ENCODE assay signal across 11 cellular contexts in genomic region chr1:17406760-17407475, GRCh38. TPM values are rescaled to one million over a fixed set of nuclear protein-coding genes. Genes with fewer than 3 reads are reported as not detected.
DNase-seq lines count a peak whose midpoint lies in the region; TF ChIP-seq lines count a peak whose summit lies in the region.
"Not testable (repeated sequence)": the region's sequence is repeated elsewhere in the genome, so short reads cannot be mapped to it uniquely, and the experiment has no call there.
"Had no signal": no experiment of that assay in that cellular context is flagged by ENCODE, and none has a peak within 500 bp of the region (broad histone marks: within the 10 kb centered on the region; RNA-seq: fewer than 3 reads in every experiment).

No MANE protein-coding gene starts in this region.

- not testable (repeated sequence) for H3K23me2 ChIP-seq in H9 (ENCODE audit: insufficient read length, low read depth, low read length, poor library complexity, severe bottlenecking)

- not testable (repeated sequence) for H4K8ac ChIP-seq in H9 (replicated peaks; ENCODE audit: insufficient read length, low read depth, low read length); neuronal stem cell (ENCODE audit: low read depth, low read length)

- not testable (repeated sequence) for H2BK120ac ChIP-seq in H9 (ENCODE audit: low read depth, low read length, poor library complexity, severe bottlenecking); neuronal stem cell (ENCODE audit: low read depth, low read length)

- H3K4me1 Mint-ChIP-seq in H9: peaks cover 36 to 45% of the 10 kb centered on the region in 2 experiments
- not testable (repeated sequence) for H3K4me1 Mint-ChIP-seq in activated naive CD4-positive, alpha-beta T cell treated with anti-CD3 and anti-CD28 coated beads for 36 hours (ENCODE audit: low read depth); brain; mesothelial cell of epicardium

- not testable (repeated sequence) for TF ChIP-seq POLR2A in stomach (IDR thresholded peaks at IDR 0.05)

- not testable (repeated sequence) for H3K79me2 ChIP-seq in H9 (ENCODE audit: insufficient read depth, low read length)

- not testable (repeated sequence) for H3K18ac ChIP-seq in H9 (ENCODE audit: insufficient read length, low read depth, low read length); neuronal stem cell (ENCODE audit: low read length)

- H3K27ac Mint-ChIP-seq in H9 (peak overlapping the region; percentile 25 to 96 (median 85); a peak in 5 of 7 replicates), brain (peak overlapping the region in 3 of 5 experiments; percentile 0 to 77 (median 63)), mesothelial cell of epicardium (peak overlapping the region; percentile 73)
- H3K27ac Mint-ChIP-seq in activated naive CD4-positive, alpha-beta T cell treated with anti-CD3 and anti-CD28 coated beads for 36 hours: peak overlapping the region; percentile 50

- not testable (repeated sequence) for H2BK5ac ChIP-seq in H9 (ENCODE audit: insufficient read length, low read length); neuronal stem cell (ENCODE audit: low read length)

- H2BK20ac ChIP-seq in H9 (ENCODE audit: low read depth, low read length, poor library complexity, severe bottlenecking): not testable (repeated sequence)

- not testable (repeated sequence) for H3K27ac ChIP-seq in H9 (ENCODE audit: insufficient read length, low read depth, low read length); neuronal stem cell (replicated peaks; ENCODE audit: low read length); stomach

- not testable (repeated sequence) for H2BK12ac ChIP-seq in H9 (ENCODE audit: insufficient read length, low read depth, low read length); neuronal stem cell (ENCODE audit: low read length)

- H3K27me3 Mint-ChIP-seq in H9 (ENCODE audit: low read depth); activated naive CD4-positive, alpha-beta T cell treated with anti-CD3 and anti-CD28 coated beads for 36 hours (ENCODE audit: low read depth); brain; mesothelial cell of epicardium (ENCODE audit: low read depth): not testable (repeated sequence)

- CTCF ChIA-PET in activated naive CD4-positive, alpha-beta T cell treated with anti-CD3 and anti-CD28 coated beads for 36 hours (lab: Charles Lee): interaction anchor here (0.6 kb wide), 1 partner anchor 96 kb away, joined by 3 read pairs; no protein-coding TSS in a partner anchor

- H3K9ac ChIP-seq in H9 (ENCODE audit: extremely low read depth, insufficient read length, low read length); neuronal stem cell (ENCODE audit: low read depth, low read length, poor library complexity): not testable (repeated sequence)

- not testable (repeated sequence) for H4K5ac ChIP-seq in H9 (ENCODE audit: insufficient read length, low read depth, low read length)

- not testable (repeated sequence) for DNase-seq in H9; activated naive CD4-positive, alpha-beta T cell treated with anti-CD3 and anti-CD28 coated beads for 36 hours; mesothelial cell of epicardium (ENCODE audit: low spot score in 2 of 2, unreplicated experiment in 2 of 2); neuronal stem cell (ENCODE audit: low spot score)
- DNase-seq in cerebellar cortex (ENCODE audit: low spot score) (peak; percentile 42), stomach (peak; percentile 51)

- H3K79me1 ChIP-seq in H9 (ENCODE audit: insufficient read depth, low read depth, low read length, poor library complexity, severe bottlenecking); neuronal stem cell (ENCODE audit: low read depth, low read length): not testable (repeated sequence)

- H3K14ac ChIP-seq in H9 (ENCODE audit: insufficient read depth, low read length): not testable (repeated sequence)
- H3K14ac ChIP-seq in neuronal stem cell (ENCODE audit: low read length): peak overlapping the region; percentile 8

- H3K56ac ChIP-seq in H9 (ENCODE audit: insufficient read length, low read depth, low read length): not testable (repeated sequence)

- not testable (repeated sequence) for H3K4me3 ChIP-seq in neuronal stem cell (ENCODE audit: low read length in 2 of 2); stomach

- intact Hi-C loops in activated naive CD4-positive, alpha-beta T cell treated with anti-CD3 and anti-CD28 coated beads for 36 hours (cut with micrococcal nuclease): loop anchor here (1.0 kb wide), 1 partner anchor 282 kb away; no protein-coding TSS in a partner anchor
- intact Hi-C loops in stomach (cut with DNase I; ENCODE audit: low total_unique reads): not testable (repeated sequence)

- H3K36me3 Mint-ChIP-seq in H9 (ENCODE audit: insufficient read depth in 1 of 3, low read depth in 3 of 3) (peaks cover 41 to 65% (median 57%) of the 10 kb centered on the region in 3 experiments; a peak in 6 of 7 replicates), brain (peaks cover 47% of the 10 kb centered on the region), mesothelial cell of epicardium (peaks cover 33% of the 10 kb centered on the region)
- peaks cover 36% of the 10 kb centered on the region for H3K36me3 Mint-ChIP-seq in activated naive CD4-positive, alpha-beta T cell treated with anti-CD3 and anti-CD28 coated beads for 36 hours (ENCODE audit: low read depth)

- not testable (repeated sequence) for H3K27me3 ChIP-seq in H9 (ENCODE audit: insufficient read depth, low read length); neuronal stem cell (ENCODE audit: control insufficient read depth in 3 of 3, insufficient read depth in 3 of 3, low read depth in 1 of 3, low read length in 3 of 3); stomach

- H3K4me3 Mint-ChIP-seq in H9; activated naive CD4-positive, alpha-beta T cell treated with anti-CD3 and anti-CD28 coated beads for 36 hours; brain; mesothelial cell of epicardium: not testable (repeated sequence)

- not testable (repeated sequence) for TF ChIP-seq EP300 in stomach (IDR thresholded peaks at IDR 0.05)

- not testable (repeated sequence) for H3K4ac ChIP-seq in H9 (ENCODE audit: low read depth, low read length); neuronal stem cell (ENCODE audit: low read length)

- not testable (repeated sequence) for H4K91ac ChIP-seq in H9 (ENCODE audit: insufficient read length, low read depth, low read length); neuronal stem cell (ENCODE audit: low read depth, low read length, poor library complexity)

- H2AK5ac ChIP-seq in H9 (ENCODE audit: insufficient read length, low read length); neuronal stem cell (ENCODE audit: low read depth, low read length): not testable (repeated sequence)

- H3K23ac ChIP-seq in H9 (ENCODE audit: insufficient read length, low read depth, low read length); neuronal stem cell (ENCODE audit: low read depth, low read length, poor library complexity): not testable (repeated sequence)

- not testable (repeated sequence) for H2AFZ ChIP-seq in H9 (ENCODE audit: low read length); neuronal stem cell (ENCODE audit: low read length)

- not testable (repeated sequence) for H3K9me3 ChIP-seq in H9 (ENCODE audit: control insufficient read depth, low read depth, low read length); neuronal stem cell (replicated peaks in 1 of 2; ENCODE audit: control insufficient read depth in 2 of 2, insufficient read depth in 1 of 2, low read depth in 1 of 2, low read length in 2 of 2); stomach

- no CpG with 5 or more reads among the region's 16 CpGs for WGBS in H9 (ENCODE audit: extremely low coverage, insufficient read length, low lambda C conversion rate)
- WGBS in neuronal stem cell (ENCODE audit: extremely low coverage in 2 of 2, insufficient read length in 2 of 2, insufficient replicate concordance in 1 of 2), 2 donors: no CpG with 5 or more reads among the region's 16 CpGs
- WGBS in stomach, 5 donors: 33 to 63% (median 51%) methylated on average over 11 to 16 of the region's 16 CpGs

- not testable (repeated sequence) for H3T11ph ChIP-seq in H9 (ENCODE audit: low read length)

- not testable (repeated sequence) for H3K4me1 ChIP-seq in H9 (ENCODE audit: insufficient read depth, low read length)
- H3K4me1 ChIP-seq in neuronal stem cell (ENCODE audit: control insufficient read depth in 2 of 2, insufficient read depth in 1 of 2, low read depth in 1 of 2, low read length in 2 of 2): peaks cover 0 to 12% of the 10 kb centered on the region in 2 donors
- H3K4me1 ChIP-seq in stomach: peaks cover 0 to 21% (median 16%) of the 10 kb centered on the region in 4 donors

- not testable (repeated sequence) for TF ChIP-seq CTCF in H9 (conservative IDR thresholded peaks at IDR 0.05); brain (conservative IDR thresholded peaks at IDR 0.05); mesothelial cell of epicardium (IDR thresholded peaks at IDR 0.05; ENCODE audit: unreplicated experiment); stomach (IDR thresholded peaks at IDR 0.05)

- peaks cover 42 to 60% of the 10 kb centered on the region in 2 donors for H3K36me3 ChIP-seq in neuronal stem cell (replicated peaks in 1 of 2; ENCODE audit: control insufficient read depth in 2 of 2, insufficient read depth in 2 of 2, low read length in 2 of 2)
- peaks cover 36 to 57% (median 52%) of the 10 kb centered on the region in 4 donors for H3K36me3 ChIP-seq in stomach

- H3K9me3 Mint-ChIP-seq in H9; activated naive CD4-positive, alpha-beta T cell treated with anti-CD3 and anti-CD28 coated beads for 36 hours; brain; mesothelial cell of epicardium: not testable (repeated sequence)

- H3K4me2 ChIP-seq in H9 (ENCODE audit: insufficient read depth, insufficient read length, low read length); neuronal stem cell (ENCODE audit: insufficient read depth, low read length, poor library complexity, severe bottlenecking): not testable (repeated sequence)

- H4K20me1 ChIP-seq in H9 (ENCODE audit: control insufficient read depth, insufficient read depth, insufficient read length): not testable (repeated sequence)

- not testable (repeated sequence) for H2BK15ac ChIP-seq in H9 (ENCODE audit: low read depth, low read length); neuronal stem cell (ENCODE audit: low read length)

RNA-seq across cellular contexts. Expression of gene RCC2, which starts 32.6 kb away (rescaled TPM):
- total RNA-seq in H9 (2021) (473 and 474 TPM in 2 replicates), mesothelial cell of epicardium (155 to 164 TPM (median 159 TPM) in 3 replicates), stomach (10 to 100 TPM; 15.8 to 73.6 (median 35.4) TPM)
- 100 to 1,000 TPM; 130 to 132 TPM for total RNA-seq in activated naive CD4-positive, alpha-beta T cell treated with anti-CD3 and anti-CD28 coated beads for 36 hours
- polyA plus RNA-seq in brain (ENCODE audit: insufficient read depth, low read depth, low replicate concordance) (151 TPM), stomach (10 to 100 TPM; 16.0 to 29.1 (median 22.9) TPM)
- 122 TPM for polyA plus RNA-seq in neuronal stem cell (2013, experiment 1 of 2)
- polyA plus RNA-seq in neuronal stem cell (2013, experiment 2 of 2): 124 TPM

RNA-seq across cellular contexts. Expression of gene PADI6, which starts 34.9 kb away (rescaled TPM):
- total RNA-seq in H9 (2021): not detected in 2 replicates
- total RNA-seq in activated naive CD4-positive, alpha-beta T cell treated with anti-CD3 and anti-CD28 coated beads for 36 hours: not detected
- polyA plus RNA-seq in brain (ENCODE audit: insufficient read depth, low read depth, low replicate concordance): not detected
- total RNA-seq in mesothelial cell of epicardium: not detected in 3 replicates
- polyA plus RNA-seq in neuronal stem cell (2013, experiment 1 of 2): not detected
- polyA plus RNA-seq in neuronal stem cell (2013, experiment 2 of 2): not detected
- total RNA-seq in stomach: not detected
- polyA plus RNA-seq in stomach: not detected
- total RNA-seq: Caco-2; CD4-positive, alpha-beta T cell; H7 had no signal
- polyA plus RNA-seq: IgD-negative memory B cell had no signal
